In the genomic region with DNA sequence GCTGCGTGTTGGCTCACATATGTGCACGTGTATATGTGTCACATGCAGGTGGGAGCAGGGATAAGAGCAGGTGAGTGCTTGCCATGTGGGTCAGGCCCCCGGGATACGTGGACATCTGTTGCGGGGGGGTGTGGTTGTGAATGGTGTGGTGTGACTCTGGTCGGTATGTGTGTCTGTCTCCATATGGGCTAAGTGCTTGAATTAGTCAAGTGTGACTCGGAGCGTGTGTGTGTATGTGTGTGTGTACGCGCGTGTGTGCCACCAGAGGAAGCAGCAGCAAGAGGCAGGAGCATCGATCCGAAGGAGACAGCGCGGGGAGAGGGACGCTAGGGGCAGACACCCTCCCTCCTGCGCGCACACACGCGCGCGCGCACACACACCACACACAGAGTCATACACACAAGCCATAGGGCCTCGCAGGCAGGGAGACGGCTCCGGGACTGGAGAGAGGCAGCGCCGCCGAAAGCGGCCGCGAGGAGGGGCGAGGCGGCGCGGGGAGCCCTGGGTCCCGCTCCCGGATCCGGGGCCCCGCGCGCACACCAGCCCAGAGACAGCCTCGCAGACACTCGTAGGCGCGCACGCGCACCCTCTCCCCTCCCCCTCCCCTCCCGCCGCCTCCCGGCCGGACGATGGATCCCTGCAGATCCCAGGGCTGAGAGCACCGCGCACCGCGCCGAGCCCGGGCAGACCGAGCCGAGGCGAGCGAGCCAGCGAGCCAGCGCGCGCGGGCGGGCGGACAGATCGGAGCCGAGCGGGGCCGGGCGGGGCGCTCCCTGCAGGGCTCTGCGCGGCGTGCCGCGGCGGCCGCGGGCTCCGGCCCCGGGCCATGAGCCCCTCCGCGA, we compare ENCODE assay signal across 8 cellular contexts. TPM values are rescaled to one million over a fixed set of nuclear protein-coding genes. Genes with fewer than 3 reads are reported as not detected.
DNase-seq lines count a peak whose midpoint lies in the region; ATAC-seq, FAIRE-seq and TF ChIP-seq lines count a peak whose summit lies in the region.

Gene ASIC1, plus strand, starts transcription at position 597 of the 842 bp plus-strand sequence. CDS start 1,171 bp downstream, outside the sequence.

- H3K4me2 ChIP-seq in endothelial cell of umbilical vein (ENCODE audit: insufficient read depth, low read length) = peak within 1 kb of the TSS; percentile 49

- peaks cover 50 to 55% of the 10 kb centered on the region in 2 experiments for H3K27me3 ChIP-seq in endothelial cell of umbilical vein (ENCODE audit: control insufficient read depth in 2 of 2, insufficient read depth in 2 of 2, low read length in 2 of 2)

- H3K36me3 ChIP-seq in endothelial cell of umbilical vein (ENCODE audit: control insufficient read depth in 2 of 2, extremely low read depth in 1 of 2, insufficient read depth in 2 of 2, low read length in 2 of 2) = no peaks in the 10 kb centered on the region

- intact Hi-C loops in endothelial cell of umbilical vein (cut with micrococcal nuclease) = loop anchor here (1.0 to 2.0 kb wide), 5 partner anchors 18 to 280 kb away; no protein-coding TSS in a partner anchor

- H3K9ac ChIP-seq in endothelial cell of umbilical vein (replicated peaks; ENCODE audit: extremely low read depth, insufficient read depth, low read length) = no peak within 1 kb of the TSS

- peak; percentile 38 for DNase-seq in NCI-H2029 (lab: John Stamatoyannopoulos, UW)
- DNase-seq in NCI-H2029 treated with DMSO at 0.1 percent for 48 hours (lab: John Stamatoyannopoulos, UW) = no peak
- DNase-seq in NCI-H510A treated with DMSO at 0.1 percent for 48 hours (lab: John Stamatoyannopoulos, UW) = peak; percentile 38
- peak; percentile 67 for DNase-seq in activated CD8-positive, alpha-beta memory T cell treated with anti-CD3 and anti-CD28 coated beads, Interleukin-2, amount 10 ng/mL, durations not matched to agents 7 days and 5 days
- DNase-seq in endothelial cell of umbilical vein (ENCODE audit: low read depth, low spot score) = peak; percentile 62
- DNase-seq in mesothelial cell of epicardium (ENCODE audit: low spot score in 2 of 2, unreplicated experiment in 2 of 2) = peak; percentile 47 to 79
- DNase-seq in stimulated activated CD8-positive, alpha-beta memory T cell treated with anti-CD3 and anti-CD28 coated beads, Interleukin-15, amount 100 ng/mL, for 48 hours (ENCODE audit: low read depth in 2 of 2) = peak; percentile 28 to 34

- TF ChIP-seq CTCF in endothelial cell of umbilical vein (IDR thresholded peaks at IDR 0.05; ENCODE audit: extremely low read depth in 1 of 2, insufficient read depth in 1 of 2, low read depth in 1 of 2, low read length in 2 of 2) (peak in 1 of 2 donors; percentile 0), mesothelial cell of epicardium (IDR thresholded peaks at IDR 0.05; ENCODE audit: unreplicated experiment) (no peak)

- H3K9me1 ChIP-seq in endothelial cell of umbilical vein (replicated peaks; ENCODE audit: control insufficient read depth, extremely low read depth, insufficient read depth, low read length) = no peaks in the 10 kb centered on the region

- peak within 1 kb of the TSS; percentile 17 for H2AFZ ChIP-seq in endothelial cell of umbilical vein (ENCODE audit: low read depth, low read length)

- peaks cover 24% of the 10 kb centered on the region for H3K27me3 Mint-ChIP-seq in activated CD8-positive, alpha-beta memory T cell treated with anti-CD3 and anti-CD28 coated beads, Interleukin-2, amount 10 ng/mL, durations not matched to agents 7 days and 5 days
- peaks cover 69% of the 10 kb centered on the region for H3K27me3 Mint-ChIP-seq in mesothelial cell of epicardium (ENCODE audit: low read depth)

- H3K27ac ChIP-seq in endothelial cell of umbilical vein (ENCODE audit: insufficient read depth, low read depth, low read length) = no peak within 1 kb of the TSS

- peak within 1 kb of the TSS; percentile 86 for H3K27ac Mint-ChIP-seq in activated CD8-positive, alpha-beta memory T cell treated with anti-CD3 and anti-CD28 coated beads, Interleukin-2, amount 10 ng/mL, durations not matched to agents 7 days and 5 days
- H3K27ac Mint-ChIP-seq in mesothelial cell of epicardium = peak within 1 kb of the TSS; percentile 52

- POLR2A ChIA-PET in endothelial cell of umbilical vein (lab: Charles Lee) = no interaction called here

- no TSS peak for BruUV-seq in endothelial cell of umbilical vein (replicated peaks; lab: Mats Ljungman, UMichigan)

- peak; percentile 54 for ATAC-seq in activated CD8-positive, alpha-beta memory T cell treated with anti-CD3 and anti-CD28 coated beads, Interleukin-2, amount 10 ng/mL, durations not matched to agents 7 days and 5 days
- no peak for ATAC-seq in GM18873 (IDR thresholded peaks at IDR 0.05; ENCODE audit: low FRiP score, unreplicated experiment)

- FAIRE-seq in endothelial cell of umbilical vein (lab: Jason Lieb, UNC) = peak; percentile 42

- no peaks in the 10 kb centered on the region for H4K20me1 ChIP-seq in endothelial cell of umbilical vein (replicated peaks; ENCODE audit: control insufficient read depth, extremely low read depth, insufficient read depth, low read length)

- H3K4me3 ChIP-seq in endothelial cell of umbilical vein (replicated peaks in 1 of 3; ENCODE audit: insufficient read depth in 1 of 3, low read depth in 1 of 3, low read length in 3 of 3) = peak within 1 kb of the TSS; percentile 12 to 52 (median 25)

- peaks cover 3% of the 10 kb centered on the region for H3K36me3 Mint-ChIP-seq in activated CD8-positive, alpha-beta memory T cell treated with anti-CD3 and anti-CD28 coated beads, Interleukin-2, amount 10 ng/mL, durations not matched to agents 7 days and 5 days
- H3K36me3 Mint-ChIP-seq in mesothelial cell of epicardium = no peaks in the 10 kb centered on the region

- peaks cover 5% of the 10 kb centered on the region for H3K4me1 ChIP-seq in endothelial cell of umbilical vein (ENCODE audit: control insufficient read depth, extremely low read depth, insufficient read depth, low read length)

- H3K4me1 Mint-ChIP-seq in activated CD8-positive, alpha-beta memory T cell treated with anti-CD3 and anti-CD28 coated beads, Interleukin-2, amount 10 ng/mL, durations not matched to agents 7 days and 5 days = peaks cover 52% of the 10 kb centered on the region
- peaks cover 19% of the 10 kb centered on the region for H3K4me1 Mint-ChIP-seq in mesothelial cell of epicardium

- dilution Hi-C loops in endothelial cell of umbilical vein (cut with MboI; ENCODE audit: extremely low pct_ligation_motif_present, low sequenced_read_pairs) = loop anchor here (25.0 kb wide), 1 partner anchor 95 kb away; the partner anchor contains the start of genes AQP2, AQP5 and AQP6

- peak within 1 kb of the TSS; percentile 85 for H3K4me3 Mint-ChIP-seq in activated CD8-positive, alpha-beta memory T cell treated with anti-CD3 and anti-CD28 coated beads, Interleukin-2, amount 10 ng/mL, durations not matched to agents 7 days and 5 days
- peak within 1 kb of the TSS; percentile 78 for H3K4me3 Mint-ChIP-seq in mesothelial cell of epicardium

- no peaks in the 10 kb centered on the region for H3K9me3 ChIP-seq in endothelial cell of umbilical vein (replicated peaks; ENCODE audit: control insufficient read depth, insufficient read depth, low read length)

- H3K79me2 ChIP-seq in endothelial cell of umbilical vein (ENCODE audit: control insufficient read depth, insufficient read depth, low read length) = no peaks in the 10 kb centered on the region

- CTCF ChIA-PET in activated CD8-positive, alpha-beta memory T cell treated with anti-CD3 and anti-CD28 coated beads, Interleukin-2, amount 10 ng/mL, durations not matched to agents 7 days and 5 days (lab: Charles Lee) = interaction anchor here (0.8 to 6.4 kb wide), 17 partner anchors 10 to 216 kb away, joined by 3 to 124 read pairs (median 10); partner anchors contain the start of genes COX14 and SMARCD1
- CTCF ChIA-PET in endothelial cell of umbilical vein (lab: Charles Lee) = interaction anchor here (1.0 to 11.2 kb wide), 14 partner anchors 10 to 191 kb away, joined by 5 to 191 read pairs (median 10); partner anchors contain the start of gene AQP6

- no peaks in the 10 kb centered on the region for H3K9me3 Mint-ChIP-seq in activated CD8-positive, alpha-beta memory T cell treated with anti-CD3 and anti-CD28 coated beads, Interleukin-2, amount 10 ng/mL, durations not matched to agents 7 days and 5 days (ENCODE audit: low read depth)
- no peaks in the 10 kb centered on the region for H3K9me3 Mint-ChIP-seq in mesothelial cell of epicardium

- no peak for TF ChIP-seq POLR2A in endothelial cell of umbilical vein (IDR thresholded peaks at IDR 0.05; ENCODE audit: low read depth, low read length)

TF ChIP-seq in endothelial cell of umbilical vein, 7 proteins besides CTCF, POLR2A, EP300 and RAD21:
- TF ChIP-seq POLR2AphosphoS5 (IDR thresholded peaks at IDR 0.05; ENCODE audit: insufficient read depth, low read depth, low read length) (no peak), MYC (IDR thresholded peaks at IDR 0.05; ENCODE audit: low read depth, low read length) (no peak), GATA2 (IDR thresholded peaks at IDR 0.05; ENCODE audit: insufficient read depth, insufficient read length, low read depth, low read length) (no peak), JUN (IDR thresholded peaks at IDR 0.05; ENCODE audit: borderline replicate concordance, insufficient read depth, insufficient read length, low read depth) (no peak)
- TF ChIP-seq, protein P1, sequence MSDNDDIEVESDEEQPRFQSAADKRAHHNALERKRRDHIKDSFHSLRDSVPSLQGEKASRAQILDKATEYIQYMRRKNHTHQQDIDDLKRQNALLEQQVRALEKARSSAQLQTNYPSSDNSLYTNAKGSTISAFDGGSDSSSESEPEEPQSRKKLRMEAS (IDR thresholded peaks at IDR 0.05; ENCODE audit: insufficient read depth, insufficient read length) = peak; percentile 18

RNA-seq across cellular contexts. Expression of gene ASIC1, which starts in this region (rescaled TPM):
- 10 to 100 TPM; 19.0 to 28.3 TPM for total RNA-seq in activated CD8-positive, alpha-beta memory T cell treated with anti-CD3 and anti-CD28 coated beads, Interleukin-2, amount 10 ng/mL, durations not matched to agents 7 days and 5 days
- total RNA-seq in endothelial cell of umbilical vein = 0.53 and 0.55 TPM in 2 replicates
- 0.66 and 0.75 TPM in 2 replicates for polyA plus RNA-seq in endothelial cell of umbilical vein
- 0.32 and 0.56 TPM in 2 replicates for polyA plus RNA-seq in endothelial cell of umbilical vein (2011; cell fraction: cytosol; rRNA removed)
- 1.4 and 1.8 TPM in 2 replicates for polyA plus RNA-seq in endothelial cell of umbilical vein (2011; cell fraction: nucleus; rRNA removed)
- 1.1 and 1.2 TPM in 2 replicates for polyA plus RNA-seq in endothelial cell of umbilical vein (2012)
- 0.90 and 1.1 TPM in 2 replicates for polyA minus RNA-seq in endothelial cell of umbilical vein
- polyA minus RNA-seq in endothelial cell of umbilical vein (2011; cell fraction: cytosol; rRNA and poly(A)+ RNA removed) = 3.4 TPM
- 0.58 and 0.67 TPM in 2 replicates for polyA minus RNA-seq in endothelial cell of umbilical vein (2011; cell fraction: nucleus; rRNA and poly(A)+ RNA removed)
- total RNA-seq in mesothelial cell of epicardium = 6.1 to 7.2 TPM (median 6.6 TPM) in 3 replicates
